ENCODE assay signal across 18 cellular contexts in the genomic region with DNA sequence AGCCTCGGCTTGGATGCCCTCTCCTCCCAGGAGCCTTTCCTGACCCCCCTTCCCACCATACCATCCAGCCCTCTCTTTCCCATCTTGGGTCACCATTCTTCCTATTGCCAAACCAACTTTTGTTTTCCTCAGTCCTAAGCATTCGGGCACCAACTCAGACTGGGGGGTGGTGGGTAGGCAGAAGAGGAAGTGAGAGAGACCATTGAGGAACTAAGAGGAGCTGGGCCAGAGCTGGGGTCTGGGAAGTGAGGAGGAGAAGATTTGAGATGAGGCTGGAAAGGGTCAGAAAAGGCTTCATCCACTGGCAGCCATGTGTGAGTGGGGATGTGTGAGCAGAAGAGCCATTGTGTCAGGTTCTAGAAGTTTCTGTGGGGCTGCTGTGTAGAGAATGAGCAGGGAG. TPM values are rescaled to one million over a fixed set of nuclear protein-coding genes. Genes with fewer than 3 reads are reported as not detected.
DNase-seq lines count a peak whose midpoint lies in the region; ATAC-seq and TF ChIP-seq lines count a peak whose summit lies in the region.
"Had no signal": no experiment of that assay in that cellular context is flagged by ENCODE, and none has a peak within 500 bp of the region (broad histone marks: within the 10 kb centered on the region; RNA-seq: fewer than 3 reads in every experiment).

No MANE protein-coding gene starts in this region.

- H3K27me3 ChIP-seq in heart left ventricle (no peaks in the 10 kb centered on the region), left ventricle myocardium inferior (ENCODE audit: low read depth) (no peaks in the 10 kb centered on the region), left lung (no peaks in the 10 kb centered on the region)
- H3K27me3 ChIP-seq: cardiac muscle cell, stomach had no signal

- H3K4me1 ChIP-seq in heart left ventricle (peaks cover 0 to 24% (median 0%) of the 10 kb centered on the region in 12 donors), left ventricle myocardium inferior (no peaks in the 10 kb centered on the region), left lung (peaks cover 0 to 5% of the 10 kb centered on the region in 2 donors)

- TF ChIP-seq CTCF in heart left ventricle (IDR thresholded peaks at IDR 0.05) (no peak), left ventricle myocardium inferior (IDR thresholded peaks at IDR 0.05; ENCODE audit: borderline replicate concordance) (no peak), left lung (IDR thresholded peaks at IDR 0.05) (no peak)

- no peaks in the 10 kb centered on the region for H3K9me3 ChIP-seq in heart left ventricle
- no peaks in the 10 kb centered on the region for H3K9me3 ChIP-seq in left ventricle myocardium inferior (replicated peaks)
- no peaks in the 10 kb centered on the region for H3K9me3 ChIP-seq in left lung
- H3K9me3 ChIP-seq: stomach had no signal

- intact Hi-C loops in heart left ventricle (cut with DNase I) (loop anchor here in 1 of 10 donors (5.0 kb wide), 1 partner anchor 494 kb away; no protein-coding TSS in a partner anchor), left ventricle myocardium inferior (cut with micrococcal nuclease) (no loop called here), left ventricle myocardium superior (cut with micrococcal nuclease) (no loop called here), left lung (cut with DNase I) (no loop called here)

- no peak overlapping the region for H3K4me3 ChIP-seq in heart left ventricle
- no peak overlapping the region for H3K4me3 ChIP-seq in left ventricle myocardium inferior
- no peak overlapping the region for H3K4me3 ChIP-seq in left lung
- H3K4me3 ChIP-seq: cardiac muscle cell, stomach had no signal

- ATAC-seq in heart left ventricle, result peak in 3 of 4 donors; percentile 19 to 46 (median 21)
- ATAC-seq in left ventricle myocardium superior, result peak; percentile 25
- ATAC-seq in left lung, result no peak
- ATAC-seq: CD8-positive, alpha-beta T cell; T-cell had no signal

- TF ChIP-seq POLR2A in heart left ventricle (IDR thresholded peaks at IDR 0.05), result no peak

- peaks cover 0 to 4% (median 0%) of the 10 kb centered on the region in 9 donors for H3K36me3 ChIP-seq in heart left ventricle
- peaks cover 3% of the 10 kb centered on the region for H3K36me3 ChIP-seq in left ventricle myocardium inferior
- peaks cover 0 to 8% of the 10 kb centered on the region in 2 donors for H3K36me3 ChIP-seq in left lung
- H3K36me3 ChIP-seq: cardiac muscle cell had no signal

- peak overlapping the region in 1 of 12 donors; percentile 42 for H3K27ac ChIP-seq in heart left ventricle
- H3K27ac ChIP-seq in left ventricle myocardium inferior (replicated peaks), result no peak overlapping the region
- no peak overlapping the region for H3K27ac ChIP-seq in left lung
- H3K27ac ChIP-seq: cardiac muscle cell, RWPE1, stomach, VCaP had no signal

- 68 to 85% (median 74%) methylated on average over 2 of the region's 2 CpGs for WGBS in heart left ventricle, 4 donors

- DNase-seq in heart left ventricle, result peak in 1 of 5 donors; percentile 24
- DNase-seq in left ventricle myocardium inferior, result no peak
- DNase-seq in MV-4-11 (lab: John Stamatoyannopoulos, UW), result peak; percentile 94
- DNase-seq in left ventricle myocardium superior, result peak; percentile 28
- DNase-seq in left lung, result no peak
- no peak for DNase-seq in NCI-H128 (lab: John Stamatoyannopoulos, UW; ENCODE audit: unreplicated experiment)
- no peak for DNase-seq in COLO829 (ENCODE audit: low spot score)
- no peak for DNase-seq in DMS 273 treated with DMSO at 0.1 percent for 48 hours (lab: John Stamatoyannopoulos, UW)
- DNase-seq: activated CD4-positive, alpha-beta memory T cell treated with anti-CD3 and anti-CD28 coated beads for 36 hours; CD8-positive, alpha-beta T cell; effector CD4-positive, alpha-beta T cell; NCI-H1436 treated with DMSO at 0.1 percent for 48 hours; NCI-H82; stomach; T-cell had no signal

RNA-seq across cellular contexts. Expression of gene TKT, which starts 37.7 kb away (rescaled TPM):
- total RNA-seq in heart left ventricle, result 100 to 1,000 TPM in 1 of 9 donors, 10 to 100 TPM in 8; 20.6 to 111 (median 36.6) TPM
- polyA plus RNA-seq in heart left ventricle, result 100 to 1,000 TPM in 1 of 2 donors, 10 to 100 TPM in 1; 23.8 to 111 TPM
- total RNA-seq in left ventricle myocardium inferior, result 32.1 TPM
- 41.6 TPM for total RNA-seq in left ventricle myocardium superior
- total RNA-seq in left lung, result 100 to 1,000 TPM; 458 to 594 TPM

RNA-seq across cellular contexts. Expression of gene PRKCD, which starts 57.1 kb away (rescaled TPM):
- total RNA-seq in heart left ventricle (10 to 100 TPM in 6 of 9 donors, 1 to 10 TPM in 3; 5.3 to 44.5 (median 11.6) TPM), left ventricle myocardium inferior (13.6 TPM), left ventricle myocardium superior (13.2 TPM), left lung (10 to 100 TPM; 73.2 to 73.7 TPM)
- polyA plus RNA-seq in heart left ventricle, result 10 to 100 TPM in 1 of 2 donors, 1 to 10 TPM in 1; 7.8 to 13.4 TPM

Comparison
In these comparisons a context has a peak if more than half of its experiments do, and no peak if none do; other contexts are left out.
1. DNase-seq: peak in MV-4-11 (single experiment) and left ventricle myocardium superior (single experiment); none in left ventricle myocardium inferior (single experiment), left lung (0 of 2), NCI-H128 (single experiment), COLO829 (single experiment) and DMS 273 treated with DMSO at 0.1 percent for 48 hours (single experiment).
2. RNA of gene TKT, which starts 37.7 kb away (total RNA-seq): 458 to 594 TPM in left lung; 41.6 TPM in left ventricle myocardium superior (single experiment), 20.6 to 111 TPM in heart left ventricle and 32.1 TPM in left ventricle myocardium inferior (single experiment); every median in the first group is over 4 times any median in the second.